Comparison of ENCODE assay signal across 10 cellular contexts in genomic region chrX:78119521-78120227, GRCh38. TPM values are rescaled to one million over a fixed set of nuclear protein-coding genes. Genes with fewer than 3 reads are reported as not detected.
DNase-seq lines count a peak whose midpoint lies in the region; ATAC-seq, FAIRE-seq and TF ChIP-seq lines count a peak whose summit lies in the region.
"Had no signal": no experiment of that assay in that cellular context is flagged by ENCODE, and none has a peak within 500 bp of the region (broad histone marks: within the 10 kb centered on the region; RNA-seq: fewer than 3 reads in every experiment).

No MANE protein-coding gene starts in this region.

- no peaks in the 10 kb centered on the region for H3K9me3 ChIP-seq in left lung

- no peaks in the 10 kb centered on the region for H3K27me3 ChIP-seq in left lung

- FAIRE-seq in HTR-8/SVneo (lab: Jason Lieb, UNC) = no peak

- ATAC-seq in GM18868 (IDR thresholded peaks at IDR 0.05; ENCODE audit: unreplicated experiment) (peak; percentile 43), left lung (peak; percentile 23), GM21447 (IDR thresholded peaks at IDR 0.05; ENCODE audit: unreplicated experiment) (no peak)
- ATAC-seq in activated T-helper 17 cell treated with anti-CD3 and anti-CD28 coated beads, Interleukin-2, amount 50 U/mL, for 72 hours (replicated peaks) = no peak

- peaks cover 0 to 90% of the 10 kb centered on the region in 2 donors for H3K36me3 ChIP-seq in left lung

- no peaks in the 10 kb centered on the region for H3K4me1 ChIP-seq in left lung

- in situ Hi-C loops in Caki2 (cut with HindIII; ENCODE audit: low pct_unique_long_range_greater_than_20kb, low sequenced_read_pairs) = no loop called here

- peaks cover 21% of the 10 kb centered on the region for H3K4me1 Mint-ChIP-seq in activated T-helper 17 cell treated with anti-CD3 and anti-CD28 coated beads, Interleukin-2, amount 50 U/mL, for 72 hours
- H3K4me1 Mint-ChIP-seq: immature natural killer cell had no signal

- H3K4me3 ChIP-seq in left lung = no peak overlapping the region

- DNase-seq in Caki2 (ENCODE audit: low read depth) = peak; percentile 54
- no peak for DNase-seq in left lung
- DNase-seq in RPMI8226 = no peak
- DNase-seq in HTR-8/SVneo (ENCODE audit: insufficient read length, low spot score) = no peak
- no peak for DNase-seq in activated naive CD4-positive, alpha-beta T cell (lab: John Stamatoyannopoulos, UW)
- DNase-seq: immature natural killer cell, NCI-H187 treated with DMSO at 0.1 percent for 48 hours had no signal

- H3K9me3 Mint-ChIP-seq in activated T-helper 17 cell treated with anti-CD3 and anti-CD28 coated beads, Interleukin-2, amount 50 U/mL, for 72 hours = no peaks in the 10 kb centered on the region
- H3K9me3 Mint-ChIP-seq: immature natural killer cell had no signal

- no peak overlapping the region for H3K27ac Mint-ChIP-seq in activated T-helper 17 cell treated with anti-CD3 and anti-CD28 coated beads, Interleukin-2, amount 50 U/mL, for 72 hours

- H3K27me3 Mint-ChIP-seq in activated T-helper 17 cell treated with anti-CD3 and anti-CD28 coated beads, Interleukin-2, amount 50 U/mL, for 72 hours = no peaks in the 10 kb centered on the region

- H3K36me3 Mint-ChIP-seq in activated T-helper 17 cell treated with anti-CD3 and anti-CD28 coated beads, Interleukin-2, amount 50 U/mL, for 72 hours (ENCODE audit: low read depth) = peaks cover 98% of the 10 kb centered on the region

- no peak for TF ChIP-seq CTCF in left lung (IDR thresholded peaks at IDR 0.05)

- H3K4me3 Mint-ChIP-seq in activated T-helper 17 cell treated with anti-CD3 and anti-CD28 coated beads, Interleukin-2, amount 50 U/mL, for 72 hours = peak overlapping the region; percentile 45
- H3K4me3 Mint-ChIP-seq: immature natural killer cell had no signal

- no peak overlapping the region for H3K27ac ChIP-seq in left lung

- intact Hi-C loops in left lung (cut with DNase I) = no loop called here

RNA-seq across cellular contexts. Expression of gene PGK1, which starts 15.6 kb away (rescaled TPM):
- total RNA-seq in Caki2 (2014; rRNA removed; shearing (Covaris generic); ENCODE audit: low replicate concordance) = 995 and 1,058 TPM in 2 replicates
- 1,000 to 10,000 TPM; 1,373 to 1,720 TPM for total RNA-seq in activated T-helper 17 cell treated with anti-CD3 and anti-CD28 coated beads, Interleukin-2, amount 50 U/mL, for 72 hours
- 100 to 1,000 TPM; 270 to 420 TPM for total RNA-seq in left lung

RNA-seq across cellular contexts. Expression of gene TAF9B, which starts 19.8 kb away (rescaled TPM):
- total RNA-seq in Caki2 (2014; rRNA removed; shearing (Covaris generic); ENCODE audit: low replicate concordance) = 30.0 TPM in 2 replicates
- 10 to 100 TPM; 13.4 to 20.6 TPM for total RNA-seq in activated T-helper 17 cell treated with anti-CD3 and anti-CD28 coated beads, Interleukin-2, amount 50 U/mL, for 72 hours
- 10 to 100 TPM; 13.9 to 15.9 TPM for total RNA-seq in left lung

Comparison
In these comparisons a context has a peak if more than half of its experiments do, and no peak if none do; other contexts are left out.
1. ATAC-seq: peak in GM18868 (single experiment) and left lung (single experiment); none in activated T-helper 17 cell treated with anti-CD3 and anti-CD28 coated beads, Interleukin-2, amount 50 U/mL, for 72 hours (single experiment) and GM21447 (single experiment).